In the genomic region with DNA sequence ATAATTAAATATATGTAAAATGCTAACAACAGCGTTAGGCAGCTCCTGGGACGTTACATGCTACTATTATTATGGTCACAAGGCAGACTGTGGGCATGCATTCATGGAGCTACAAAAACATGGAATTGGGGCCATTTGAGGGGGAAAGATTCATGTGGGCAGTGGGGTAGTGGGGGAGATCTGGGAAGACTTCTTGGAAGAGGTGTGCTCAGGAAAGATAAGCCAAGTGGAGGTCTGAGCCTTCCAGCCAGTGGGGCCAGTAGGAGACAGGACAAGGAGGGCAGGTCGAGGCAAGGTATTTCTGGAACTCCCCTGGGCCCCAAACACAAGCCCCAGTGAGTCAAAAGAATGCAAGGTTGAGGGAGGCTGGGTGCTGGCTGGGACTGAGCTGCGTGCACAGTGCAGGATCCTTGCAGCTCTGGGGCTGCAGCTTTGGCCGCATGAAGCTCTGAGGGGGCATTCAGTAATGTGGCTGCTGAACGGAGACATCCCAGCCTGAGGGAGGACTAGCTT, we compare ENCODE assay signal across 24 cellular contexts. TPM values are rescaled to one million over a fixed set of nuclear protein-coding genes. Genes with fewer than 3 reads are reported as not detected.
A peak's percentile ranks its signal among the peaks of the same experiment; 100 is the strongest.
DNase-seq lines count a peak whose midpoint lies in the region; ATAC-seq, FAIRE-seq and TF ChIP-seq lines count a peak whose summit lies in the region.
"Had no signal": no experiment of that assay in that cellular context is flagged by ENCODE, and none has a peak within 500 bp of the region (broad histone marks: within the 10 kb centered on the region; RNA-seq: fewer than 3 reads in every experiment).

No MANE protein-coding gene starts in this region.

- DNase-seq in A549 (ENCODE audit: low read depth in 1 of 2, low spot score in 1 of 2): no peak
- DNase-seq in activated B cell treated with CpG ODN at 0.5 μM for 24 hours: no peak
- peak; percentile 50 to 68 for DNase-seq in foreskin keratinocyte
- no peak for DNase-seq in DMS153 treated with DMSO at 0.1 percent for 48 hours (lab: John Stamatoyannopoulos, UW; ENCODE audit: unreplicated experiment)
- DNase-seq in cerebellar cortex (ENCODE audit: low spot score): no peak
- DNase-seq in globus pallidus (ENCODE audit: low spot score): no peak
- DNase-seq: ACHN, Calu3, DMS153, GDM1, KG1, NCI-H1105, NCI-H146, NCI-H2029 treated with DMSO at 0.1 percent for 48 hours, NCI-H2171, NCI-H345, NCI-H774, Peyer's patch, Right ventricle myocardium superior had no signal

- peaks cover 10% of the 10 kb centered on the region for H3K27me3 ChIP-seq in BLaER1
- H3K27me3 ChIP-seq in foreskin keratinocyte: no peaks in the 10 kb centered on the region
- H3K27me3 ChIP-seq: Peyer's patch had no signal

- FAIRE-seq in A549 (lab: Jason Lieb, UNC): no peak
- FAIRE-seq: H54 had no signal

- no peak for TF ChIP-seq EP300 in A549 (IDR thresholded peaks at IDR 0.05)

- TF ChIP-seq RAD21 in A549 (conservative IDR thresholded peaks at IDR 0.05 in 1 of 2, IDR thresholded peaks at IDR 0.05 in 1 of 2): no peak

- no peak overlapping the region for H3K9ac ChIP-seq in BLaER1
- H3K9ac ChIP-seq: BLaER1 treated with 17β-estradiol and CSF1 and Interleukin-3, amounts not matched to agents 10 nM and 100 nM had no signal

- H3K9me3 ChIP-seq in A549 (no peaks in the 10 kb centered on the region), BLaER1 (no peaks in the 10 kb centered on the region)
- H3K9me3 ChIP-seq: BLaER1 treated with 17β-estradiol and CSF1 and Interleukin-3, amounts not matched to agents 10 nM and 100 nM; Peyer's patch had no signal

- peak overlapping the region; percentile 18 for H3K27ac Mint-ChIP-seq in activated B cell treated with CpG ODN at 0.5 μM for 24 hours

- POLR2A ChIA-PET in A549 (lab: Yijun Ruan, JAX) (no interaction called here), activated B cell treated with CpG ODN at 0.5 μM for 24 hours (lab: Charles Lee) (interaction anchor here (0.8 kb wide), 1 partner anchor 11 kb away, joined by 4 read pairs; no protein-coding TSS in a partner anchor)

- no peaks in the 10 kb centered on the region for H3K9me3 Mint-ChIP-seq in activated B cell treated with CpG ODN at 0.5 μM for 24 hours
- H3K9me3 Mint-ChIP-seq: CD4-positive, alpha-beta memory T cell had no signal

- H3K27me3 Mint-ChIP-seq in activated B cell treated with CpG ODN at 0.5 μM for 24 hours: peaks cover 9% of the 10 kb centered on the region

- no peak overlapping the region for H3K4me3 Mint-ChIP-seq in activated B cell treated with CpG ODN at 0.5 μM for 24 hours
- H3K4me3 Mint-ChIP-seq: CD4-positive, alpha-beta memory T cell had no signal

- WGBS in A549 (ENCODE audit: missing lambda C conversion rate): 67% methylated on average over 6 of the region's 6 CpGs

- TF ChIP-seq POLR2A in A549 (IDR thresholded peaks at IDR 0.05; ENCODE audit: low read length): no peak

- H3K4me2 ChIP-seq in A549 (0 out of 3 replicates have a peak overlapping the region, but pooled peaks have one; percentile 14), BLaER1 (peak overlapping the region; percentile 4; the same call in 1 of the 2 replicates)

- intact Hi-C loops in activated B cell treated with CpG ODN at 0.5 μM for 24 hours (cut with micrococcal nuclease): loop anchor here (1.0 kb wide), 3 partner anchors 112 to 181 kb away; no protein-coding TSS in a partner anchor

- peaks cover 3% of the 10 kb centered on the region; the same call in 1 of the 2 replicates for H3K36me3 ChIP-seq in BLaER1
- H3K36me3 ChIP-seq: Peyer's patch had no signal

- CTCF ChIA-PET in A549 (lab: Yijun Ruan, JAX): interaction anchor here (0.6 to 9.9 kb wide), 21 partner anchors 10 to 285 kb away, joined by 3 to 134 read pairs (median 5); a partner anchor contains a TSS
- CTCF ChIA-PET in activated B cell treated with CpG ODN at 0.5 μM for 24 hours (lab: Charles Lee): interaction anchor here (0.6 to 5.4 kb wide), 15 partner anchors 8 to 275 kb away, joined by 3 to 45 read pairs (median 5); no protein-coding TSS in a partner anchor

- H3K36me3 Mint-ChIP-seq in activated B cell treated with CpG ODN at 0.5 μM for 24 hours (ENCODE audit: low read depth): peaks cover 13% of the 10 kb centered on the region

- no peak overlapping the region for H3K4me3 ChIP-seq in A549
- H3K4me3 ChIP-seq in BLaER1: no peak overlapping the region
- H3K4me3 ChIP-seq: BLaER1 treated with 17β-estradiol and CSF1 and Interleukin-3, amounts not matched to agents 10 nM and 100 nM; Peyer's patch had no signal

- H4K20me1 ChIP-seq in BLaER1: peaks cover 14% of the 10 kb centered on the region

- peaks cover 26% of the 10 kb centered on the region for H3K4me1 Mint-ChIP-seq in activated B cell treated with CpG ODN at 0.5 μM for 24 hours

- H3K4me1 ChIP-seq in A549 (peaks cover 61% of the 10 kb centered on the region), BLaER1 (peaks cover 57% of the 10 kb centered on the region), foreskin keratinocyte (peaks cover 13% of the 10 kb centered on the region)

- TF ChIP-seq CTCF in A549 (IDR thresholded peaks at IDR 0.05) (no peak), activated B cell treated with CpG ODN at 0.5 μM for 24 hours (IDR thresholded peaks at IDR 0.05) (no peak), foreskin keratinocyte (conservative IDR thresholded peaks at IDR 0.05) (no peak)

- H3K27ac ChIP-seq in A549 (peak overlapping the region; percentile 64 to 85), BLaER1 (no peak overlapping the region), foreskin keratinocyte (no peak overlapping the region)
- H3K27ac ChIP-seq: BLaER1 treated with 17β-estradiol and CSF1 and Interleukin-3, amounts not matched to agents 10 nM and 100 nM; Peyer's patch had no signal

- ATAC-seq in A549 (no peak), activated B cell treated with CpG ODN at 0.5 μM for 24 hours (ENCODE audit: low read depth) (no peak), foreskin keratinocyte (peak; percentile 24), HG02852 (IDR thresholded peaks at IDR 0.05; ENCODE audit: unreplicated experiment) (no peak)

TF ChIP-seq in A549, 52 proteins besides CTCF, POLR2A, EP300 and RAD21:
- TF ChIP-seq ZFP36 (IDR thresholded peaks at IDR 0.05; ENCODE audit: borderline replicate concordance, partially characterized antibody) (peak; percentile 60), POLR2AphosphoS2 (conservative IDR thresholded peaks at IDR 0.05; ENCODE audit: low read length) (no peak), SREBF2 (IDR thresholded peaks at IDR 0.05) (no peak)
TF ChIP-seq in A549: peak in this region for 1.

RNA-seq across cellular contexts. Expression of a gene that starts 35.4 kb away (rescaled TPM):
- polyA plus RNA-seq in A549 (2011; rRNA removed) (0.03 and 0.05 TPM in 2 replicates), A549 (2017; fragmentation: RNase III; extraction: RNeasy Plus Mini Kit Qiagen cat#74134 plus additional on column Dnase treatment) (0.10 to 0.24 TPM (median 0.15 TPM) in 3 replicates), foreskin keratinocyte (0.03 TPM in 1 of 2 replicates, not detected in the other)
- 0.09 and 0.16 TPM in 2 replicates for polyA plus RNA-seq in A549 (2012; cell fraction: cytosol; rRNA removed)
- 0.24 and 0.32 TPM in 2 replicates for polyA plus RNA-seq in A549 (2012; cell fraction: nucleus; rRNA removed)
- 0.04 TPM in 1 of 2 replicates, not detected in the other for polyA minus RNA-seq in A549 (2011; rRNA and poly(A)+ RNA removed)
- total RNA-seq in activated B cell treated with CpG ODN at 0.5 μM for 24 hours (37.2 and 40.3 TPM in 2 replicates), foreskin keratinocyte (0.04 and 0.17 TPM in 2 replicates)

Comparison
In these comparisons a context has a peak if more than half of its experiments do, and no peak if none do; other contexts are left out.
1. DNase-seq: peak in foreskin keratinocyte (2 of 2); none in A549 (0 of 2), activated B cell treated with CpG ODN at 0.5 μM for 24 hours (single experiment), DMS153 treated with DMSO at 0.1 percent for 48 hours (single experiment), cerebellar cortex (single experiment) and globus pallidus (single experiment).
2. H3K27ac ChIP-seq: peak in A549 (2 of 2); none in BLaER1 (single experiment) and foreskin keratinocyte (single experiment).
3. RNA of a gene that starts 35.4 kb away (total RNA-seq): 37.2 to 40.3 TPM in activated B cell treated with CpG ODN at 0.5 μM for 24 hours; 0.04 to 0.17 TPM in foreskin keratinocyte; every median in the first group is over 10 times any median in the second.